ENCODE assay signal across 17 cellular contexts in genomic region chr17:55418369-55419268, GRCh38. TPM values are rescaled to one million over a fixed set of nuclear protein-coding genes. Genes with fewer than 3 reads are reported as not detected.
DNase-seq lines count a peak whose midpoint lies in the region; ATAC-seq lines count a peak whose summit lies in the region.
"Had no signal": no experiment of that assay in that cellular context is flagged by ENCODE, and none has a peak within 500 bp of the region (broad histone marks: within the 10 kb centered on the region; RNA-seq: fewer than 3 reads in every experiment).

No MANE protein-coding gene starts in this region.

- no peaks in the 10 kb centered on the region for H3K27me3 ChIP-seq in SJCRH30
- H3K27me3 ChIP-seq: Peyer's patch, tibial nerve had no signal

- peaks cover 59% of the 10 kb centered on the region for H3K36me3 Mint-ChIP-seq in activated naive CD4-positive, alpha-beta T cell treated with anti-CD3 and anti-CD28 coated beads, Interleukin-2, amount 10 ng/mL, durations not matched to agents 7 days and 5 days
- peaks cover 17% of the 10 kb centered on the region for H3K36me3 Mint-ChIP-seq in dendritic cell treated with granulocyte-macrophage colony-stimulating factor and Interleukin-4, amounts not matched to agents 40 ng/mL and 50 ng/mL, for 4 days (ENCODE audit: low read depth)
- H3K36me3 Mint-ChIP-seq in stimulated activated effector memory CD8-positive, alpha-beta T cell treated with anti-CD3 and anti-CD28 coated beads, Interleukin-12 subunit alpha, Interleukin-12 subunit beta, amount 100 ng/mL, for 72 hours: peaks cover 25% of the 10 kb centered on the region

- no peaks in the 10 kb centered on the region for H3K9me3 Mint-ChIP-seq in activated naive CD4-positive, alpha-beta T cell treated with anti-CD3 and anti-CD28 coated beads, Interleukin-2, amount 10 ng/mL, durations not matched to agents 7 days and 5 days
- H3K9me3 Mint-ChIP-seq in dendritic cell treated with granulocyte-macrophage colony-stimulating factor and Interleukin-4, amounts not matched to agents 40 ng/mL and 50 ng/mL, for 4 days: no peaks in the 10 kb centered on the region
- no peaks in the 10 kb centered on the region for H3K9me3 Mint-ChIP-seq in stimulated activated effector memory CD8-positive, alpha-beta T cell treated with anti-CD3 and anti-CD28 coated beads, Interleukin-12 subunit alpha, Interleukin-12 subunit beta, amount 100 ng/mL, for 72 hours
- H3K9me3 Mint-ChIP-seq: activated T-cell treated with anti-CD3 and anti-CD28 coated beads, Interleukin-2, amount 50 U/mL, for 4 hours had no signal

- peak overlapping the region; percentile 92 for H3K4me3 Mint-ChIP-seq in activated naive CD4-positive, alpha-beta T cell treated with anti-CD3 and anti-CD28 coated beads, Interleukin-2, amount 10 ng/mL, durations not matched to agents 7 days and 5 days
- no peak overlapping the region for H3K4me3 Mint-ChIP-seq in dendritic cell treated with granulocyte-macrophage colony-stimulating factor and Interleukin-4, amounts not matched to agents 40 ng/mL and 50 ng/mL, for 4 days
- peak overlapping the region; percentile 92 for H3K4me3 Mint-ChIP-seq in stimulated activated effector memory CD8-positive, alpha-beta T cell treated with anti-CD3 and anti-CD28 coated beads, Interleukin-12 subunit alpha, Interleukin-12 subunit beta, amount 100 ng/mL, for 72 hours

- H3K9me3 ChIP-seq in KOPT-K1 (ENCODE audit: insufficient read depth, low read length, poor library complexity, severe bottlenecking): no peaks in the 10 kb centered on the region
- 0 out of 2 replicates have a peak, but pooled peaks cover 2% of the 10 kb centered on the region for H3K9me3 ChIP-seq in SJCRH30 (replicated peaks)
- H3K9me3 ChIP-seq: heart left ventricle, Peyer's patch, tibial nerve had no signal

- intact Hi-C loops in dendritic cell treated with granulocyte-macrophage colony-stimulating factor and Interleukin-4, amounts not matched to agents 40 ng/mL and 50 ng/mL, for 4 days (cut with micrococcal nuclease): no loop called here

- peaks cover 63% of the 10 kb centered on the region for H3K4me1 Mint-ChIP-seq in activated naive CD4-positive, alpha-beta T cell treated with anti-CD3 and anti-CD28 coated beads, Interleukin-2, amount 10 ng/mL, durations not matched to agents 7 days and 5 days
- peaks cover 63% of the 10 kb centered on the region for H3K4me1 Mint-ChIP-seq in dendritic cell treated with granulocyte-macrophage colony-stimulating factor and Interleukin-4, amounts not matched to agents 40 ng/mL and 50 ng/mL, for 4 days (ENCODE audit: low read depth)
- H3K4me1 Mint-ChIP-seq in stimulated activated effector memory CD8-positive, alpha-beta T cell treated with anti-CD3 and anti-CD28 coated beads, Interleukin-12 subunit alpha, Interleukin-12 subunit beta, amount 100 ng/mL, for 72 hours: peaks cover 61% of the 10 kb centered on the region

- no peak for ATAC-seq in stimulated activated effector memory CD8-positive, alpha-beta T cell treated with anti-CD3 and anti-CD28 coated beads, Interleukin-12 subunit alpha, Interleukin-12 subunit beta, amount 100 ng/mL, for 72 hours
- ATAC-seq: activated CD4-positive, CD25-positive, alpha-beta regulatory T cell treated with anti-CD3 and anti-CD28 coated beads, Interleukin-2, amount 50 U/mL, for 24 hours; activated T-cell treated with anti-CD3 and anti-CD28 coated beads, Interleukin-2, amount 50 U/mL, for 4 hours; esophagus mucosa; heart left ventricle had no signal

- peaks cover 36% of the 10 kb centered on the region for H3K36me3 ChIP-seq in KOPT-K1 (ENCODE audit: insufficient read depth, low read length)
- H3K36me3 ChIP-seq in SJCRH30: peaks cover 6% of the 10 kb centered on the region; the same call in 1 of the 2 replicates
- H3K36me3 ChIP-seq: tibial nerve had no signal

- peak overlapping the region; percentile 99 for H3K27ac Mint-ChIP-seq in activated naive CD4-positive, alpha-beta T cell treated with anti-CD3 and anti-CD28 coated beads, Interleukin-2, amount 10 ng/mL, durations not matched to agents 7 days and 5 days
- H3K27ac Mint-ChIP-seq in dendritic cell treated with granulocyte-macrophage colony-stimulating factor and Interleukin-4, amounts not matched to agents 40 ng/mL and 50 ng/mL, for 4 days: peak overlapping the region; percentile 48
- H3K27ac Mint-ChIP-seq in stimulated activated effector memory CD8-positive, alpha-beta T cell treated with anti-CD3 and anti-CD28 coated beads, Interleukin-12 subunit alpha, Interleukin-12 subunit beta, amount 100 ng/mL, for 72 hours: peak overlapping the region; percentile 48

- CTCF ChIA-PET in activated naive CD4-positive, alpha-beta T cell treated with anti-CD3 and anti-CD28 coated beads, Interleukin-2, amount 10 ng/mL, durations not matched to agents 7 days and 5 days (lab: Charles Lee): interaction anchor here (1.2 to 2.1 kb wide), 2 partner anchors 18 to 67 kb away, joined by 3 to 5 read pairs; no protein-coding TSS in a partner anchor

- H3K4me3 ChIP-seq in SJCRH30: no peak overlapping the region
- H3K4me3 ChIP-seq: Peyer's patch, tibial nerve had no signal

- H3K4me1 ChIP-seq in SJCRH30: no peaks in the 10 kb centered on the region

- no peak for DNase-seq in activated naive CD4-positive, alpha-beta T cell treated with anti-CD3 and anti-CD28 coated beads, Interleukin-2, amount 10 ng/mL, durations not matched to agents 7 days and 5 days
- DNase-seq in activated naive CD4-positive, alpha-beta T cell (lab: John Stamatoyannopoulos, UW): no peak
- no peak for DNase-seq in stimulated activated effector memory CD8-positive, alpha-beta T cell treated with anti-CD3 and anti-CD28 coated beads, Interleukin-12 subunit alpha, Interleukin-12 subunit beta, amount 100 ng/mL, for 72 hours (ENCODE audit: low spot score in 2 of 2)
- DNase-seq in glomerular visceral epithelial cell (ENCODE audit: extremely low spot score) (no peak), SJCRH30 (no peak), DMS153 (lab: John Stamatoyannopoulos, UW) (no peak)
- DNase-seq: activated T-cell treated with anti-CD3 and anti-CD28 coated beads, Interleukin-2, amount 50 U/mL, for 4 hours; cortex of kidney; GOT3; heart left ventricle; islet precursor cell; Peyer's patch had no signal

- H3K27me3 Mint-ChIP-seq in activated naive CD4-positive, alpha-beta T cell treated with anti-CD3 and anti-CD28 coated beads, Interleukin-2, amount 10 ng/mL, durations not matched to agents 7 days and 5 days: peaks cover 17% of the 10 kb centered on the region
- peaks cover 11% of the 10 kb centered on the region for H3K27me3 Mint-ChIP-seq in dendritic cell treated with granulocyte-macrophage colony-stimulating factor and Interleukin-4, amounts not matched to agents 40 ng/mL and 50 ng/mL, for 4 days

- H3K27ac ChIP-seq in KOPT-K1 (ENCODE audit: low read depth, low read length, poor library complexity, severe bottlenecking): peak overlapping the region; percentile 99
- H3K27ac ChIP-seq in SJCRH30: no peak overlapping the region

RNA-seq across cellular contexts. Expression of gene MMD, which starts 3.0 kb away (rescaled TPM):
- 39.5 and 43.0 TPM in 2 replicates for total RNA-seq in SJCRH30 (2014; rRNA removed; shearing (Covaris generic))

Comparison
In these comparisons a context has a peak if more than half of its experiments do, and no peak if none do; other contexts are left out.
1. H3K27ac Mint-ChIP-seq: peak in every context shown above with its lines; median percentile 99 in activated naive CD4-positive, alpha-beta T cell treated with anti-CD3 and anti-CD28 coated beads, Interleukin-2, amount 10 ng/mL, durations not matched to agents 7 days and 5 days; 48 in dendritic cell treated with granulocyte-macrophage colony-stimulating factor and Interleukin-4, amounts not matched to agents 40 ng/mL and 50 ng/mL, for 4 days; 48 in stimulated activated effector memory CD8-positive, alpha-beta T cell treated with anti-CD3 and anti-CD28 coated beads, Interleukin-12 subunit alpha, Interleukin-12 subunit beta, amount 100 ng/mL, for 72 hours.